In the genomic region with DNA sequence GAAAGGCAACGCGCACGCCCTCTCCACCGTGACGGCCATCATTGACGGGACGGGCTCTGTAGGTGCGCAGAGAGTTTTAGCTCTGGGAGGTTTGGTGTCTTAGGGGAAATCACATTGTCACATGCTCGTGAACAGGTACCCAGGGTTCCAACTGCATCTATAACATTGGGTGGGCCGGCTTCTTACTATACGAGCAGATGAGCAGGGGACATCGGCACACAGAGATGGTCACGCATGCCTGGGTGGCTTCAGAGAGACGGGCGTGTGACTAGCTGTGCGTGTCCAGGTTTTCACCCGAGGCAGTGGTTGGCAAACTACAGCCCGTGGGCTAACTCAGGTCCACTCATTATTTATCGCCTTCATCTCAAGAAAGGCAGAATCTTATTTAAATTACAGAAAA, we compare ENCODE assay signal across 1 cellular context.
TF ChIP-seq lines count a peak whose summit lies in the region.

No MANE protein-coding gene starts in this region.

TF ChIP-seq in WTC11, 78 proteins besides CTCF, POLR2A, EP300 and RAD21 (continued from another document):
- TF ChIP-seq PRDM15 (CRISPR knock-in tag; IDR thresholded peaks at IDR 0.05): no peak
- no peak for TF ChIP-seq E2F5 (CRISPR knock-in tag; IDR thresholded peaks at IDR 0.05)
- no peak for TF ChIP-seq STAT6 (CRISPR knock-in tag; conservative IDR thresholded peaks at IDR 0.05; ENCODE audit: low read depth)
- no peak for TF ChIP-seq NR3C1 (CRISPR knock-in tag; conservative IDR thresholded peaks at IDR 0.05; ENCODE audit: low read depth)
- TF ChIP-seq, protein P1, sequence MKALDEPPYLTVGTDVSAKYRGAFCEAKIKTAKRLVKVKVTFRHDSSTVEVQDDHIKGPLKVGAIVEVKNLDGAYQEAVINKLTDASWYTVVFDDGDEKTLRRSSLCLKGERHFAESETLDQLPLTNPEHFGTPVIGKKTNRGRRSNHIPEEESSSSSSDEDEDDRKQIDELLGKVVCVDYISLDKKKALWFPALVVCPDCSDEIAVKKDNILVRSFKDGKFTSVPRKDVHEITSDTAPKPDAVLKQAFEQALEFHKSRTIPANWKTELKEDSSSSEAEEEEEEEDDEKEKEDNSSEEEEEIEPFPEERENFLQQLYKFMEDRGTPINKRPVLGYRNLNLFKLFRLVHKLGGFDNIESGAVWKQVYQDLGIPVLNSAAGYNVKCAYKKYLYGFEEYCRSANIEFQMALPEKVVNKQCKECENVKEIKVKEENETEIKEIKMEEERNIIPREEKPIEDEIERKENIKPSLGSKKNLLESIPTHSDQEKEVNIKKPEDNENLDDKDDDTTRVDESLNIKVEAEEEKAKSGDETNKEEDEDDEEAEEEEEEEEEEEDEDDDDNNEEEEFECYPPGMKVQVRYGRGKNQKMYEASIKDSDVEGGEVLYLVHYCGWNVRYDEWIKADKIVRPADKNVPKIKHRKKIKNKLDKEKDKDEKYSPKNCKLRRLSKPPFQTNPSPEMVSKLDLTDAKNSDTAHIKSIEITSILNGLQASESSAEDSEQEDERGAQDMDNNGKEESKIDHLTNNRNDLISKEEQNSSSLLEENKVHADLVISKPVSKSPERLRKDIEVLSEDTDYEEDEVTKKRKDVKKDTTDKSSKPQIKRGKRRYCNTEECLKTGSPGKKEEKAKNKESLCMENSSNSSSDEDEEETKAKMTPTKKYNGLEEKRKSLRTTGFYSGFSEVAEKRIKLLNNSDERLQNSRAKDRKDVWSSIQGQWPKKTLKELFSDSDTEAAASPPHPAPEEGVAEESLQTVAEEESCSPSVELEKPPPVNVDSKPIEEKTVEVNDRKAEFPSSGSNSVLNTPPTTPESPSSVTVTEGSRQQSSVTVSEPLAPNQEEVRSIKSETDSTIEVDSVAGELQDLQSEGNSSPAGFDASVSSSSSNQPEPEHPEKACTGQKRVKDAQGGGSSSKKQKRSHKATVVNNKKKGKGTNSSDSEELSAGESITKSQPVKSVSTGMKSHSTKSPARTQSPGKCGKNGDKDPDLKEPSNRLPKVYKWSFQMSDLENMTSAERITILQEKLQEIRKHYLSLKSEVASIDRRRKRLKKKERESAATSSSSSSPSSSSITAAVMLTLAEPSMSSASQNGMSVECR (CRISPR knock-in tag; IDR thresholded peaks at IDR 0.05; ENCODE audit: borderline replicate concordance): no peak
- TF ChIP-seq TEAD1 (CRISPR knock-in tag; IDR thresholded peaks at IDR 0.05): no peak
- TF ChIP-seq, protein P2, sequence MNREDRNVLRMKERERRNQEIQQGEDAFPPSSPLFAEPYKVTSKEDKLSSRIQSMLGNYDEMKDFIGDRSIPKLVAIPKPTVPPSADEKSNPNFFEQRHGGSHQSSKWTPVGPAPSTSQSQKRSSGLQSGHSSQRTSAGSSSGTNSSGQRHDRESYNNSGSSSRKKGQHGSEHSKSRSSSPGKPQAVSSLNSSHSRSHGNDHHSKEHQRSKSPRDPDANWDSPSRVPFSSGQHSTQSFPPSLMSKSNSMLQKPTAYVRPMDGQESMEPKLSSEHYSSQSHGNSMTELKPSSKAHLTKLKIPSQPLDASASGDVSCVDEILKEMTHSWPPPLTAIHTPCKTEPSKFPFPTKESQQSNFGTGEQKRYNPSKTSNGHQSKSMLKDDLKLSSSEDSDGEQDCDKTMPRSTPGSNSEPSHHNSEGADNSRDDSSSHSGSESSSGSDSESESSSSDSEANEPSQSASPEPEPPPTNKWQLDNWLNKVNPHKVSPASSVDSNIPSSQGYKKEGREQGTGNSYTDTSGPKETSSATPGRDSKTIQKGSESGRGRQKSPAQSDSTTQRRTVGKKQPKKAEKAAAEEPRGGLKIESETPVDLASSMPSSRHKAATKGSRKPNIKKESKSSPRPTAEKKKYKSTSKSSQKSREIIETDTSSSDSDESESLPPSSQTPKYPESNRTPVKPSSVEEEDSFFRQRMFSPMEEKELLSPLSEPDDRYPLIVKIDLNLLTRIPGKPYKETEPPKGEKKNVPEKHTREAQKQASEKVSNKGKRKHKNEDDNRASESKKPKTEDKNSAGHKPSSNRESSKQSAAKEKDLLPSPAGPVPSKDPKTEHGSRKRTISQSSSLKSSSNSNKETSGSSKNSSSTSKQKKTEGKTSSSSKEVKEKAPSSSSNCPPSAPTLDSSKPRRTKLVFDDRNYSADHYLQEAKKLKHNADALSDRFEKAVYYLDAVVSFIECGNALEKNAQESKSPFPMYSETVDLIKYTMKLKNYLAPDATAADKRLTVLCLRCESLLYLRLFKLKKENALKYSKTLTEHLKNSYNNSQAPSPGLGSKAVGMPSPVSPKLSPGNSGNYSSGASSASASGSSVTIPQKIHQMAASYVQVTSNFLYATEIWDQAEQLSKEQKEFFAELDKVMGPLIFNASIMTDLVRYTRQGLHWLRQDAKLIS (CRISPR knock-in tag; IDR thresholded peaks at IDR 0.05; ENCODE audit: borderline replicate concordance): no peak
- no peak for TF ChIP-seq ZNF396 (CRISPR knock-in tag; IDR thresholded peaks at IDR 0.05; ENCODE audit: borderline replicate concordance)
- TF ChIP-seq, protein P3, sequence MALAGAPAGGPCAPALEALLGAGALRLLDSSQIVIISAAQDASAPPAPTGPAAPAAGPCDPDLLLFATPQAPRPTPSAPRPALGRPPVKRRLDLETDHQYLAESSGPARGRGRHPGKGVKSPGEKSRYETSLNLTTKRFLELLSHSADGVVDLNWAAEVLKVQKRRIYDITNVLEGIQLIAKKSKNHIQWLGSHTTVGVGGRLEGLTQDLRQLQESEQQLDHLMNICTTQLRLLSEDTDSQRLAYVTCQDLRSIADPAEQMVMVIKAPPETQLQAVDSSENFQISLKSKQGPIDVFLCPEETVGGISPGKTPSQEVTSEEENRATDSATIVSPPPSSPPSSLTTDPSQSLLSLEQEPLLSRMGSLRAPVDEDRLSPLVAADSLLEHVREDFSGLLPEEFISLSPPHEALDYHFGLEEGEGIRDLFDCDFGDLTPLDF (CRISPR knock-in tag; IDR thresholded peaks at IDR 0.05): no peak
- TF ChIP-seq PRRX2 (CRISPR knock-in tag; IDR thresholded peaks at IDR 0.05): no peak
TF ChIP-seq in WTC11: peak in this region for 0.
